30 cellular contexts compared by ENCODE assay signal in the genomic region with DNA sequence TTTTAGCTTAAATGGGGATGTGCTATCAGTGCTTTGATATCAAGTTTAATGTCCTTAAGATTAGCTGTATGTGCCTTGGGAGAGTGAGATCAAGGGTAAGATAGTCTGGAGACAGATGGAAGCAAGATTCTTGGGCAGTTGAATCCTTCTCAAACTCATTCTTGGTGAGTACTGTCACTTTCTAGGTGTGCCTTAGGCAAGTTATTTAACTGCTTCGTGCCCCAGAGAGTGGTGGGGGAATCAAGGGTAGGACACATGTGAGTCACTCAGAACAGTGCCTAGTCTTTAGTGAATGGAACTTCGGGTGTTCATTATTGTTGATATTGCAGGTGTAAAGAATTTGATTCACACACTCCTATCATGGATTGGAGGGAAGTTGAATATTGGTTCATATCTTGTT.
"Had no signal": no experiment of that assay in that cellular context is flagged by ENCODE, and none has a peak within 500 bp of the region (broad histone marks: within the 10 kb centered on the region; RNA-seq: fewer than 3 reads in every experiment).

No MANE protein-coding gene starts in this region.

- H3K27ac ChIP-seq: ascending aorta, body of pancreas, cardiac muscle cell, Peyer's patch, RWPE1, SJSA1 had no signal

- H3K4me3 ChIP-seq: ascending aorta, body of pancreas, cardiac muscle cell, Peyer's patch, SJSA1 had no signal

- H3K9me3 ChIP-seq: ascending aorta, body of pancreas, Peyer's patch, SJSA1 had no signal

- H3K36me3 ChIP-seq: ascending aorta, cardiac muscle cell, Peyer's patch, SJSA1 had no signal

- ATAC-seq: activated CD8-positive, alpha-beta memory T cell treated with anti-CD3 and anti-CD28 coated beads, Interleukin-2, amount 10 ng/mL, durations not matched to agents 7 days and 5 days; activated naive CD4-positive, alpha-beta T cell treated with anti-CD3 and anti-CD28 coated beads, Interleukin-2, amount 50 U/mL, for 72 hours; activated naive CD8-positive, alpha-beta T cell treated with anti-CD3 and anti-CD28 coated beads, Interleukin-2, amount 50 U/mL, for 24 hours; activated T-cell treated with anti-CD3 and anti-CD28 coated beads, Interleukin-2, amount 50 U/mL, for 4 hours; body of pancreas; T-helper 17 cell; WTC11 had no signal

- H3K27me3 ChIP-seq: ascending aorta, body of pancreas, cardiac muscle cell, Peyer's patch, SJSA1 had no signal

- H3K4me1 ChIP-seq: ascending aorta, body of pancreas, Peyer's patch had no signal

- DNase-seq: activated CD4-positive, alpha-beta T cell treated with anti-CD3 and anti-CD28 coated beads for 48 hours; activated CD4-positive, alpha-beta T cell treated with anti-CD3 and anti-CD28 coated beads, Interleukin-2, amount 50 U/mL, for 4 hours; activated CD4-positive, CD25-positive, alpha-beta regulatory T cell treated with anti-CD3 and anti-CD28 coated beads, Interleukin-2, amount 50 U/mL, for 72 hours; activated CD8-positive, alpha-beta memory T cell treated with anti-CD3 and anti-CD28 coated beads, Interleukin-2, amount 10 ng/mL, durations not matched to agents 7 days and 5 days; activated effector memory CD4-positive, alpha-beta T cell treated with anti-CD3 and anti-CD28 coated beads, Interleukin-2, amount 50 U/mL, for 16 hours; activated naive CD4-positive, alpha-beta T cell treated with Interleukin-2 at 50 U/mL for 16 hours; activated naive CD8-positive, alpha-beta T cell treated with anti-CD3 and anti-CD28 coated beads, Interleukin-2, amount 50 U/mL, for 24 hours; activated T-cell treated with anti-CD3 and anti-CD28 coated beads, Interleukin-2, amount 50 U/mL, for 4 hours; amniotic stem cell; body of pancreas; KG1; NCI-H1092; NCI-H1417; NCI-H2029; NCI-H2107; NCI-H226; NCI-H526; NCI-H82; NK-92 treated with Interleukin-12 subunit alpha and Interleukin-12 subunit beta, amount 100 ng/mL, for 24 hours; OCI-M1; Peyer's patch; SHP77; T-helper 17 cell; T-helper 9 cell had no signal
